24 cellular contexts compared by ENCODE assay signal in genomic region chr7:134086998-134087735, GRCh38. TPM values are rescaled to one million over a fixed set of nuclear protein-coding genes. Genes with fewer than 3 reads are reported as not detected.
"Had no signal": no experiment of that assay in that cellular context is flagged by ENCODE, and none has a peak within 500 bp of the region (broad histone marks: within the 10 kb centered on the region; RNA-seq: fewer than 3 reads in every experiment).

No MANE protein-coding gene starts in this region.

- H3K36me3 ChIP-seq: left lung, lower lobe of right lung, pancreas, prostate gland, sigmoid colon, spleen, suprapubic skin, tibial nerve, uterus had no signal

- ATAC-seq: left cardiac atrium; left lung; lower lobe of right lung; naive thymus-derived CD8-positive, alpha-beta T cell; pancreas; right cardiac atrium; stimulated activated effector memory CD8-positive, alpha-beta T cell treated with anti-CD3 and anti-CD28 coated beads, Interleukin-12 subunit alpha, Interleukin-12 subunit beta, amount 100 ng/mL, for 72 hours had no signal

- DNase-seq: hippocampal formation; kidney glomerular epithelial cell; left cardiac atrium; left lung; lower lobe of right lung; mammary epithelial cell; mesenchymal stem cell; naive thymus-derived CD8-positive, alpha-beta T cell; nucleus accumbens; pancreas; posterior cingulate gyrus; retina; right cardiac atrium; sigmoid colon; small intestine; spleen; stimulated activated CD4-positive, alpha-beta T cell treated with anti-CD3 and anti-CD28 coated beads, Interleukin-4, amount 100 ng/mL, for 24 hours; stimulated activated naive CD4-positive, alpha-beta T cell; uterus had no signal

- H3K27me3 ChIP-seq: left lung, pancreas, sigmoid colon, spleen, suprapubic skin, tibial nerve, uterus had no signal

- H3K27ac ChIP-seq: left lung, lower lobe of right lung, pancreas, prostate gland, sigmoid colon, spleen, suprapubic skin, tibial nerve, uterus had no signal

- H3K4me3 ChIP-seq: left lung, lower lobe of right lung, pancreas, prostate gland, sigmoid colon, spleen, suprapubic skin, tibial nerve, uterus had no signal

- FAIRE-seq: keratinocyte, pancreas, small intestine had no signal

- H3K9me3 ChIP-seq: pancreas, prostate gland, sigmoid colon had no signal

- H3K4me1 ChIP-seq: left lung, pancreas, prostate gland, sigmoid colon, suprapubic skin, tibial nerve, uterus had no signal

RNA-seq across cellular contexts. Expression of gene LRGUK, which starts 40.0 kb away (rescaled TPM):
- polyA plus RNA-seq: right cardiac atrium had no signal
